In the genomic region with DNA sequence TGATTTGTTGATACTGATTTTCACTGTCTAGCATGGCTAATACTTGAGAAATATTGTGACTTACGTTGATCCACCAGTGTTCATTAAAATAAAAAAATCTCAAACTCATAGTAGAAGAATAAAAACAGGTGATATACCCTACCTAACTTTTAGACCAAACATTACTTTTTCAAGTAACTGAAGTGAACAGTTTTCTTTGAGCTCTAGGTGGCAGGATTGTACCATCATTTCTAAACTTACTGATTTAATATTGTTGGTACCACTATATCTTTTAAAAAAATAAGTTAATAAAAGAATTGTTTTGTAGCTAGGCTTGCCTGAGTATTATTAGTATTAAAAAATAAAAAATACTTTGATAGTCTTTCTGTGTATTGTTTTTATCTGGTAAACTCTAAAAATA, we compare ENCODE assay signal across 2 cellular contexts.
TF ChIP-seq lines count a peak whose summit lies in the region.

No MANE protein-coding gene starts in this region.

TF ChIP-seq in A549, 52 proteins besides CTCF, POLR2A, EP300 and RAD21 (continued from another document):
- TF ChIP-seq HMGXB4 (CRISPR knock-in tag; IDR thresholded peaks at IDR 0.05; ENCODE audit: borderline replicate concordance) = no peak
- TF ChIP-seq ZNF302 (CRISPR knock-in tag; IDR thresholded peaks at IDR 0.05) = no peak

TF ChIP-seq in SK-N-SH, 30 proteins besides CTCF, POLR2A, EP300 and RAD21 (continued from another document):
- TF ChIP-seq, protein P1, sequence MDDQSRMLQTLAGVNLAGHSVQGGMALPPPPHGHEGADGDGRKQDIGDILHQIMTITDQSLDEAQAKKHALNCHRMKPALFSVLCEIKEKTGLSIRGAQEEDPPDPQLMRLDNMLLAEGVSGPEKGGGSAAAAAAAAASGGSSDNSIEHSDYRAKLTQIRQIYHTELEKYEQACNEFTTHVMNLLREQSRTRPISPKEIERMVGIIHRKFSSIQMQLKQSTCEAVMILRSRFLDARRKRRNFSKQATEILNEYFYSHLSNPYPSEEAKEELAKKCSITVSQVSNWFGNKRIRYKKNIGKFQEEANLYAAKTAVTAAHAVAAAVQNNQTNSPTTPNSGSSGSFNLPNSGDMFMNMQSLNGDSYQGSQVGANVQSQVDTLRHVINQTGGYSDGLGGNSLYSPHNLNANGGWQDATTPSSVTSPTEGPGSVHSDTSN (IDR thresholded peaks at IDR 0.05) = no peak
